In the genomic region with DNA sequence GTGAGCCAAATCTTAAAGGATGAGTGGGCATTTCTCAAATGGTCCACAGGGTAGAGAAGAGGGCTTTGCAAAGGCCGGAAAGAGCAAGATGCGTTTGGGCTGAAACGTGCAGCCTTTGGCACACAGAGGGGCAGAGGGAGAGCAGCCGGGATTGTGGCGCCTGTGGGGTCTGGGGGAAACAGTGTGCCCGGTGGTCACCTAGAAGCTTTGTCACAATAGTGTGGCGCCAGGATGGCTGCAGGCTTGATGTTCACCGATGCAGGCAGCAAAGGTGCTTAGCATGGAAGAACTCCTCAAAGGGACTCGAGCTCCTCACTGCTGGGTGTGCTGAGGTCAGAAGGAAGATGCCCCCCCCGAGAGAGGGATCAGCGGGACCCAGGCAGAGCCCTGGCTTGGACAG, we compare ENCODE assay signal across 7 cellular contexts. TPM values are rescaled to one million over a fixed set of nuclear protein-coding genes. Genes with fewer than 3 reads are reported as not detected.
"Had no signal": no experiment of that assay in that cellular context is flagged by ENCODE, and none has a peak within 500 bp of the region (broad histone marks: within the 10 kb centered on the region; RNA-seq: fewer than 3 reads in every experiment).

No MANE protein-coding gene starts in this region.

- H3K4me3 Mint-ChIP-seq: GM23338, H9 had no signal

- DNase-seq: H9, HCEC 1CT, IMR-90, KG1 had no signal

- H3K4me3 ChIP-seq: GM23338, K562 had no signal

- H3K4me2 ChIP-seq: GM23338 had no signal

- H3K27ac Mint-ChIP-seq: GM23338 had no signal

- H3K4me1 Mint-ChIP-seq: GM23338, H9 had no signal

- ATAC-seq: GM23338, K562 had no signal

RNA-seq across cellular contexts. Expression of gene TPO, which starts 23.8 kb away (rescaled TPM):
- total RNA-seq: GM23338, H1, H9, IMR-90, K562 had no signal
